ENCODE assay signal across 19 cellular contexts in the genomic region with DNA sequence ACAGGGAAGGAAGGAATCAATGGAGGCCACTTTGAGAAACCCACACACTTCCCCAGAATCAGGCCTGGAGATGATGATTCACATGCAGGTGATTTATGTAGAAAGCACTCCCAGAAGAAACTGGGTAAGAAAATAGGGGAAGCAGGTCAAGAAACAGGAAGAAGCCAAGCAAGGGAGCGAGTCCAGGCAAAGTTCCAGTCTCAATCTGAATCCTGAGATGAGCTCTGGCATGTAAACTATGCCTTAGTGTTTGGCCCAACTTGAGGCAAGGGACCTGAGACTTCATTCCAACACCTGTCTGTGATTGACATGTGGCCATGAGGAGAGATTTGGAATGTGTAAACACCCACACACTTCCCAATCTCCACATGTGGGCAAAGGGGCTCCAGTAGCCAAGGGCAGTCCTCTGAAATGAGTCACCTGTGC.
A peak's percentile ranks its signal among the peaks of the same experiment; 100 is the strongest.
DNase-seq lines count a peak whose midpoint lies in the region; ATAC-seq lines count a peak whose summit lies in the region.
"Had no signal": no experiment of that assay in that cellular context is flagged by ENCODE, and none has a peak within 500 bp of the region (broad histone marks: within the 10 kb centered on the region; RNA-seq: fewer than 3 reads in every experiment).

No MANE protein-coding gene starts in this region.

- H3K27ac Mint-ChIP-seq in stimulated activated naive B cell treated with anti-CD40 and anti-IgM and Interleukin-4, amounts not matched to agents 10 μg/mL and 1 μg/mL and 100 μg/mL, for 72 hours, result peak overlapping the region; percentile 9
- H3K27ac Mint-ChIP-seq: immature natural killer cell; naive thymus-derived CD8-positive, alpha-beta T cell; stimulated activated effector memory CD8-positive, alpha-beta T cell treated with anti-CD3 and anti-CD28 coated beads, Interleukin-12 subunit alpha, Interleukin-12 subunit beta, amount 100 ng/mL, for 72 hours had no signal

- no peak overlapping the region for H3K4me3 Mint-ChIP-seq in stimulated activated naive B cell treated with anti-CD40 and anti-IgM and Interleukin-4, amounts not matched to agents 10 μg/mL and 1 μg/mL and 100 μg/mL, for 72 hours
- H3K4me3 Mint-ChIP-seq: central memory CD8-positive, alpha-beta T cell; immature natural killer cell; naive thymus-derived CD8-positive, alpha-beta T cell; stimulated activated effector memory CD8-positive, alpha-beta T cell treated with anti-CD3 and anti-CD28 coated beads, Interleukin-12 subunit alpha, Interleukin-12 subunit beta, amount 100 ng/mL, for 72 hours had no signal

- H3K4me1 Mint-ChIP-seq in stimulated activated naive B cell treated with anti-CD40 and anti-IgM and Interleukin-4, amounts not matched to agents 10 μg/mL and 1 μg/mL and 100 μg/mL, for 72 hours, result peaks cover 10 to 13% of the 10 kb centered on the region in 2 donors
- H3K4me1 Mint-ChIP-seq: central memory CD8-positive, alpha-beta T cell; immature natural killer cell had no signal

- H3K9me3 Mint-ChIP-seq in stimulated activated naive B cell treated with anti-CD40 and anti-IgM and Interleukin-4, amounts not matched to agents 10 μg/mL and 1 μg/mL and 100 μg/mL, for 72 hours, result no peaks in the 10 kb centered on the region
- H3K9me3 Mint-ChIP-seq: central memory CD8-positive, alpha-beta T cell; immature natural killer cell; stimulated activated effector memory CD8-positive, alpha-beta T cell treated with anti-CD3 and anti-CD28 coated beads, Interleukin-12 subunit alpha, Interleukin-12 subunit beta, amount 100 ng/mL, for 72 hours had no signal

- H3K27me3 Mint-ChIP-seq in stimulated activated naive B cell treated with anti-CD40 and anti-IgM and Interleukin-4, amounts not matched to agents 10 μg/mL and 1 μg/mL and 100 μg/mL, for 72 hours, result peaks cover 4% of the 10 kb centered on the region in 2 donors

- DNase-seq in M059J (ENCODE audit: low read depth) (peak; percentile 36), SW480 (ENCODE audit: low spot score) (peak; percentile 94), islet precursor cell (peak; percentile 88), NCI-H2029 treated with DMSO at 0.1 percent for 48 hours (lab: John Stamatoyannopoulos, UW) (no peak), HUDEP-2 (lab: John Stamatoyannopoulos, UW; ENCODE audit: unreplicated experiment in 76 of 76) (no peak)
- peak; percentile 5 for DNase-seq in stimulated activated naive B cell treated with anti-CD40 and anti-IgM and Interleukin-4, amounts not matched to agents 10 μg/mL and 1 μg/mL and 100 μg/mL, for 72 hours
- DNase-seq: activated CD4-positive, alpha-beta T cell treated with anti-CD3 and anti-CD28 coated beads, Interleukin-2, amount 50 U/mL, for 1 hour; amniotic stem cell; GOT3; heart right ventricle; immature natural killer cell; naive thymus-derived CD8-positive, alpha-beta T cell; NCI-H2227 treated with DMSO at 0.1 percent for 48 hours; ovary; right lobe of liver; thyroid gland had no signal

- peak; percentile 52 to 67 for ATAC-seq in stimulated activated naive B cell treated with anti-CD40 and anti-IgM and Interleukin-4, amounts not matched to agents 10 μg/mL and 1 μg/mL and 100 μg/mL, for 72 hours (replicated peaks)
- no peak for ATAC-seq in HG03571 (IDR thresholded peaks at IDR 0.05; ENCODE audit: unreplicated experiment)
- ATAC-seq: heart right ventricle; naive thymus-derived CD8-positive, alpha-beta T cell; stimulated activated effector memory CD8-positive, alpha-beta T cell treated with anti-CD3 and anti-CD28 coated beads, Interleukin-12 subunit alpha, Interleukin-12 subunit beta, amount 100 ng/mL, for 72 hours had no signal

- no peaks in the 10 kb centered on the region for H3K36me3 Mint-ChIP-seq in stimulated activated naive B cell treated with anti-CD40 and anti-IgM and Interleukin-4, amounts not matched to agents 10 μg/mL and 1 μg/mL and 100 μg/mL, for 72 hours
- H3K36me3 Mint-ChIP-seq: immature natural killer cell; naive thymus-derived CD8-positive, alpha-beta T cell; stimulated activated effector memory CD8-positive, alpha-beta T cell treated with anti-CD3 and anti-CD28 coated beads, Interleukin-12 subunit alpha, Interleukin-12 subunit beta, amount 100 ng/mL, for 72 hours had no signal

Comparison
In these comparisons a context has a peak if more than half of its experiments do, and no peak if none do; other contexts are left out.
1. DNase-seq: peak in M059J (single experiment), SW480 (single experiment), islet precursor cell (single experiment) and stimulated activated naive B cell treated with anti-CD40 and anti-IgM and Interleukin-4, amounts not matched to agents 10 μg/mL and 1 μg/mL and 100 μg/mL, for 72 hours (single experiment); none in NCI-H2029 treated with DMSO at 0.1 percent for 48 hours (single experiment) and HUDEP-2 (0 of 76).